8 cellular contexts compared by ENCODE assay signal in genomic region chr19:11338569-11339253, GRCh38. TPM values are rescaled to one million over a fixed set of nuclear protein-coding genes. Genes with fewer than 3 reads are reported as not detected.
DNase-seq lines count a peak whose midpoint lies in the region; ATAC-seq and TF ChIP-seq lines count a peak whose summit lies in the region.

No MANE protein-coding gene starts in this region.

- TF ChIP-seq CTCF in WTC11 (IDR thresholded peaks at IDR 0.05) (no peak), left ventricle myocardium inferior (IDR thresholded peaks at IDR 0.05; ENCODE audit: borderline replicate concordance) (no peak), sigmoid colon (IDR thresholded peaks at IDR 0.05) (no peak)

- POLR2A ChIA-PET in WTC11 (lab: Charles Lee) = interaction anchor here (0.6 to 0.7 kb wide), 3 partner anchors 12 to 158 kb away, joined by 3 to 5 read pairs (median 3); no protein-coding TSS in a partner anchor

- H3K4me1 Mint-ChIP-seq in WTC11 = peaks cover 7% of the 10 kb centered on the region

- in situ Hi-C loops in KBM-7 (cut with MboI; ENCODE audit: low pct_unique_long_range_greater_than_20kb, low sequenced_read_pairs) = no loop called here

- DNase-seq in WTC11 (ENCODE audit: low spot score) (no peak), left ventricle myocardium inferior (no peak), sigmoid colon (no peak), KBM-7 (no peak), NCI-H1694 (lab: John Stamatoyannopoulos, UW) (no peak)

- H3K27me3 ChIP-seq in left ventricle myocardium inferior (ENCODE audit: low read depth) (no peaks in the 10 kb centered on the region), sigmoid colon (no peaks in the 10 kb centered on the region)

- H3K9me3 Mint-ChIP-seq in WTC11 = no peaks in the 10 kb centered on the region

- peak overlapping the region; percentile 88 for H3K27ac ChIP-seq in left ventricle myocardium inferior (replicated peaks)
- peak overlapping the region; percentile 78 to 90 (median 87) for H3K27ac ChIP-seq in sigmoid colon

- H3K4me1 ChIP-seq in left ventricle myocardium inferior = peaks cover 27% of the 10 kb centered on the region
- H3K4me1 ChIP-seq in sigmoid colon = peaks cover 0 to 27% (median 24%) of the 10 kb centered on the region in 4 donors

- TF ChIP-seq EP300 in sigmoid colon (IDR thresholded peaks at IDR 0.05) = no peak

- H3K4me3 Mint-ChIP-seq in WTC11 = peak overlapping the region; percentile 81

- H3K9me3 ChIP-seq in left ventricle myocardium inferior (replicated peaks) (no peaks in the 10 kb centered on the region), sigmoid colon (no peaks in the 10 kb centered on the region)

- intact Hi-C loops in left ventricle myocardium inferior (cut with micrococcal nuclease) = no loop called here
- intact Hi-C loops in sigmoid colon (cut with DNase I) = loop anchor here (2.0 to 5.0 kb wide), 2 partner anchors 14 to 46 kb away; no protein-coding TSS in a partner anchor

- no peak for TF ChIP-seq POLR2A in sigmoid colon (IDR thresholded peaks at IDR 0.05)

- 6 to 28% methylated on average over 21 of the region's 21 CpGs for whole genome bisulfite sequencing in sigmoid colon, 2 donors

- peak; percentile 11 for ATAC-seq in GM18867 (IDR thresholded peaks at IDR 0.05; ENCODE audit: unreplicated experiment)
- no peak; the same call in 1 of the 2 replicates for ATAC-seq in WTC11
- no peak for ATAC-seq in HG03469 (IDR thresholded peaks at IDR 0.05; ENCODE audit: unreplicated experiment)
- ATAC-seq in GM18519 (IDR thresholded peaks at IDR 0.05; ENCODE audit: low FRiP score, unreplicated experiment) = no peak

- no peaks in the 10 kb centered on the region for H3K27me3 Mint-ChIP-seq in WTC11 (ENCODE audit: low read depth)

- H3K4me3 ChIP-seq in left ventricle myocardium inferior (peak overlapping the region; percentile 88), sigmoid colon (peak overlapping the region; percentile 77 to 92 (median 82))

- CTCF ChIA-PET in WTC11 (lab: Charles Lee) = interaction anchor here (0.6 to 3.0 kb wide), 12 partner anchors 16 to 937 kb away, joined by 3 to 37 read pairs (median 7); partner anchors contain the start of genes EPOR, RGL3 and SWSAP1

- H3K36me3 Mint-ChIP-seq in WTC11 = peaks cover 24% of the 10 kb centered on the region

- H3K27ac Mint-ChIP-seq in WTC11 = no peak overlapping the region

- H3K36me3 ChIP-seq in left ventricle myocardium inferior = peaks cover 50% of the 10 kb centered on the region
- peaks cover 0 to 54% (median 24%) of the 10 kb centered on the region in 4 donors for H3K36me3 ChIP-seq in sigmoid colon

TF ChIP-seq in WTC11, 78 proteins besides CTCF, POLR2A, EP300 and RAD21:
- TF ChIP-seq MAX (CRISPR knock-in tag; IDR thresholded peaks at IDR 0.05) = 0 out of 2 replicates have a peak, but pooled peaks have one; percentile 12
- TF ChIP-seq FOXP1 (CRISPR knock-in tag; IDR thresholded peaks at IDR 0.05; ENCODE audit: borderline replicate concordance) = 0 out of 2 replicates have a peak, but pooled peaks have one; percentile 39
- TF ChIP-seq ZNF396 (CRISPR knock-in tag; IDR thresholded peaks at IDR 0.05; ENCODE audit: borderline replicate concordance) = no peak

RNA-seq across cellular contexts. Expression of gene RAB3D, which starts 0.7 kb away (rescaled TPM):
- total RNA-seq in WTC11 (2021) = 18.9 to 27.8 TPM (median 27.0 TPM) in 3 replicates
- total RNA-seq in left ventricle myocardium inferior = 7.2 TPM
- total RNA-seq in sigmoid colon = 10 to 100 TPM; 16.0 to 27.7 (median 22.9) TPM
- 1 to 10 TPM; 6.6 to 9.7 (median 9.7) TPM for polyA plus RNA-seq in sigmoid colon

RNA-seq across cellular contexts. Expression of gene TMEM205, which starts 7.4 kb away (rescaled TPM):
- 69.9 to 78.3 TPM (median 76.0 TPM) in 3 replicates for total RNA-seq in WTC11 (2021)
- total RNA-seq in left ventricle myocardium inferior = 77.8 TPM
- total RNA-seq in sigmoid colon = 100 to 1,000 TPM; 131 to 291 (median 194) TPM
- 10 to 100 TPM; 11.1 to 74.9 (median 25.2) TPM for polyA plus RNA-seq in sigmoid colon

RNA-seq across cellular contexts. Expression of gene CCDC159, which starts 7.6 kb away (rescaled TPM):
- total RNA-seq in WTC11 (2021) (5.5 to 8.5 TPM (median 6.8 TPM) in 3 replicates), left ventricle myocardium inferior (24.5 TPM), sigmoid colon (10 to 100 TPM; 11.7 to 42.4 (median 20.2) TPM)
- polyA plus RNA-seq in sigmoid colon = 10 to 100 TPM; 11.6 to 29.6 (median 16.2) TPM

RNA-seq across cellular contexts. Expression of gene PLPPR2, which starts 16.5 kb away (rescaled TPM):
- total RNA-seq in WTC11 (2021) = 7.5 to 9.6 TPM (median 8.4 TPM) in 3 replicates
- 10.6 TPM for total RNA-seq in left ventricle myocardium inferior
- total RNA-seq in sigmoid colon = 10 to 100 TPM; 13.9 to 43.8 (median 20.5) TPM
- polyA plus RNA-seq in sigmoid colon = 1 to 10 TPM; 1.4 to 8.2 (median 4.8) TPM

RNA-seq across cellular contexts. Expression of gene SWSAP1, which starts 35.8 kb away (rescaled TPM):
- total RNA-seq in WTC11 (2021) (2.4 to 3.9 TPM (median 3.0 TPM) in 3 replicates), left ventricle myocardium inferior (1.1 TPM), sigmoid colon (1 to 10 TPM in 2 of 4 donors, under 1 TPM in 2; 0.71 to 1.8 (median 0.96) TPM)
- polyA plus RNA-seq in sigmoid colon = 1 to 10 TPM; 3.0 to 4.3 (median 3.9) TPM
